11 cellular contexts compared by ENCODE assay signal in the genomic region with DNA sequence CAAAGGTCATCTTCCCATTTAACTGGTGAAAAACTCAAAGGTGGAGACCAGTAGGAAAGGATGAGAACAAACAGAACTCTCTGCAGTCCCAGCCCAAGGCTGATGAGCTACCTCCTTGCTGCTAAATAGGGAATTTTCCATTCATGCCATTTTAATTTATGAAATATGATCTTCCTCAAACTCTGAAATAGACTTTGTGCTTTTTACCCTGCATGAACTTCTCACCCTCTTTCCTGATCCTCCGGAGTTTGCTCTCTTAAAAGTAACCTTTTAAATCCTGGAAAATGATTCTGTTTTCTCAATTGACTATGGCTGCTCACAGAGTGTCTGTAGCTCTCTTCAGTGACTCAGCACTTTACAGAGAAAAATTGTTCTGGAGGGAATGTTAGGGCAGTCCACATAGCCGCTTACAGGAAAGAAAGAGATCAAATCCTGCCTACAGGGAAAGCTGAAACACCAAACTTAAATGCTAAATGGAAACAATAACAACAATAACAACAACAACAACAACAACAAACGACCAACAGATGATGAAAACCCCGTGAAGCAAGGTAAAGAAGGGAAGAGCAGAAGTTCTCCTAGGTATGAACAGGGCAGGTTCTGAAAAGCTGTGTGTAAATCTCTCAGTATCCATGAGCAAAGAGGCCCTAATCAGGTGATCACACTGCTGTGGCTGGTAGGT.
DNase-seq lines count a peak whose midpoint lies in the region; ATAC-seq and TF ChIP-seq lines count a peak whose summit lies in the region.
"Had no signal": no experiment of that assay in that cellular context is flagged by ENCODE, and none has a peak within 500 bp of the region (broad histone marks: within the 10 kb centered on the region; RNA-seq: fewer than 3 reads in every experiment).

No MANE protein-coding gene starts in this region.

- intact Hi-C loops in aorta (cut with DNase I): loop anchor here (5.0 to 10.0 kb wide), 3 partner anchors 72 to 122 kb away; no protein-coding TSS in a partner anchor

- H3K36me3 Mint-ChIP-seq in activated T-cell treated with anti-CD3 and anti-CD28 coated beads, Interleukin-2, amount 50 U/mL, for 72 hours (ENCODE audit: insufficient read depth in 2 of 2): no peaks in the 10 kb centered on the region
- no peaks in the 10 kb centered on the region for H3K36me3 Mint-ChIP-seq in mesothelial cell of epicardium
- H3K36me3 Mint-ChIP-seq: immature natural killer cell had no signal

- H3K9me3 Mint-ChIP-seq in activated T-cell treated with anti-CD3 and anti-CD28 coated beads, Interleukin-2, amount 50 U/mL, for 72 hours: no peaks in the 10 kb centered on the region
- H3K9me3 Mint-ChIP-seq in mesothelial cell of epicardium: no peaks in the 10 kb centered on the region
- H3K9me3 Mint-ChIP-seq: immature natural killer cell had no signal

- no peaks in the 10 kb centered on the region for H3K9me3 ChIP-seq in aorta (ENCODE audit: control insufficient read depth, low read length)
- H3K9me3 ChIP-seq: BLaER1 had no signal

- TF ChIP-seq CTCF in choroid plexus epithelial cell (conservative IDR thresholded peaks at IDR 0.05; ENCODE audit: low read depth, low read length) (no peak), mesothelial cell of epicardium (IDR thresholded peaks at IDR 0.05; ENCODE audit: unreplicated experiment) (no peak)

- peak overlapping the region in 1 of 2 donors; percentile 57 for H3K27ac ChIP-seq in aorta (ENCODE audit: low read depth in 1 of 2, low read length in 2 of 2)
- H3K27ac ChIP-seq: BLaER1 had no signal

- DNase-seq in activated T-cell treated with anti-CD3 and anti-CD28 coated beads, Interleukin-2, amount 50 U/mL, for 72 hours: no peak
- DNase-seq in activated T-cell treated with anti-CD3 and anti-CD28 coated beads for 4 hours (no peak), choroid plexus epithelial cell (ENCODE audit: low read depth) (peak; percentile 60), mesothelial cell of epicardium (ENCODE audit: low spot score in 2 of 2, unreplicated experiment in 2 of 2) (no peak), aorta (no peak), T1000 (lab: John Stamatoyannopoulos, UW) (no peak), amygdala (lab: John Stamatoyannopoulos, UW) (no peak)
- no peak for DNase-seq in stimulated activated CD8-positive, alpha-beta memory T cell treated with anti-CD3 and anti-CD28 coated beads, Interleukin-4, amount 100 ng/mL, for 48 hours
- DNase-seq: immature natural killer cell, NCI-H2029 treated with DMSO at 0.1 percent for 48 hours had no signal

- no peaks in the 10 kb centered on the region for H3K27me3 ChIP-seq in aorta (ENCODE audit: control insufficient read depth in 1 of 2, insufficient read depth in 2 of 2, low read length in 1 of 2)
- H3K27me3 ChIP-seq: BLaER1 had no signal

- WGBS in aorta, 2 donors: 36 to 41% methylated on average over 4 of the region's 4 CpGs

- no peaks in the 10 kb centered on the region for H3K4me1 Mint-ChIP-seq in activated T-cell treated with anti-CD3 and anti-CD28 coated beads, Interleukin-2, amount 50 U/mL, for 72 hours (ENCODE audit: low read depth)
- H3K4me1 Mint-ChIP-seq in mesothelial cell of epicardium: peaks cover 31% of the 10 kb centered on the region
- H3K4me1 Mint-ChIP-seq: immature natural killer cell had no signal

- H3K27ac Mint-ChIP-seq in activated T-cell treated with anti-CD3 and anti-CD28 coated beads, Interleukin-2, amount 50 U/mL, for 72 hours: peak overlapping the region; percentile 0
- peak overlapping the region; percentile 83 for H3K27ac Mint-ChIP-seq in mesothelial cell of epicardium
- H3K27ac Mint-ChIP-seq: immature natural killer cell had no signal

- H3K27me3 Mint-ChIP-seq in activated T-cell treated with anti-CD3 and anti-CD28 coated beads, Interleukin-2, amount 50 U/mL, for 72 hours (ENCODE audit: low read depth): no peaks in the 10 kb centered on the region
- no peaks in the 10 kb centered on the region for H3K27me3 Mint-ChIP-seq in mesothelial cell of epicardium (ENCODE audit: low read depth)

- H3K36me3 ChIP-seq in aorta (ENCODE audit: control insufficient read depth in 1 of 2, insufficient read depth in 2 of 2, low read length in 1 of 2): no peaks in the 10 kb centered on the region
- H3K36me3 ChIP-seq: BLaER1 had no signal

- H3K4me3 ChIP-seq in choroid plexus epithelial cell (ENCODE audit: low read depth, low read length) (no peak overlapping the region), aorta (ENCODE audit: low read length in 2 of 2) (no peak overlapping the region)
- H3K4me3 ChIP-seq: BLaER1 had no signal

- H3K4me3 Mint-ChIP-seq in activated T-cell treated with anti-CD3 and anti-CD28 coated beads, Interleukin-2, amount 50 U/mL, for 72 hours: no peak overlapping the region
- H3K4me3 Mint-ChIP-seq in mesothelial cell of epicardium: no peak overlapping the region
- H3K4me3 Mint-ChIP-seq: immature natural killer cell had no signal

- ATAC-seq in activated T-cell treated with anti-CD3 and anti-CD28 coated beads, Interleukin-2, amount 50 U/mL, for 72 hours (replicated peaks in 1 of 2): no peak
- ATAC-seq in aorta (ENCODE audit: low FRiP score): peak; percentile 70

- H3K4me1 ChIP-seq in aorta (ENCODE audit: control insufficient read depth in 1 of 2, insufficient read depth in 2 of 2, low read length in 2 of 2): peaks cover 3 to 16% of the 10 kb centered on the region in 2 donors
